In genomic region chr17:59371426-59372099, GRCh38 we compare ENCODE assay signal across 10 cellular contexts. TPM values are rescaled to one million over a fixed set of nuclear protein-coding genes. Genes with fewer than 3 reads are reported as not detected.
DNase-seq lines count a peak whose midpoint lies in the region; ATAC-seq and TF ChIP-seq lines count a peak whose summit lies in the region.
"Had no signal": no experiment of that assay in that cellular context is flagged by ENCODE, and none has a peak within 500 bp of the region (broad histone marks: within the 10 kb centered on the region; RNA-seq: fewer than 3 reads in every experiment).

No MANE protein-coding gene starts in this region.

- CTCF ChIA-PET in activated naive CD4-positive, alpha-beta T cell treated with anti-CD3 and anti-CD28 coated beads for 36 hours (lab: Charles Lee) = no interaction called here

- no peaks in the 10 kb centered on the region for H3K36me3 ChIP-seq in mucosa of stomach (ENCODE audit: control insufficient read depth, insufficient read depth, low read length)
- no peaks in the 10 kb centered on the region for H3K36me3 ChIP-seq in upper lobe of right lung

- H3K4me1 Mint-ChIP-seq in activated naive CD4-positive, alpha-beta T cell treated with anti-CD3 and anti-CD28 coated beads for 36 hours (ENCODE audit: low read depth) = peaks cover 82% of the 10 kb centered on the region
- peaks cover 91% of the 10 kb centered on the region for H3K4me1 Mint-ChIP-seq in dendritic cell treated with granulocyte-macrophage colony-stimulating factor and Interleukin-4, amounts not matched to agents 40 ng/mL and 50 ng/mL, for 4 days (ENCODE audit: low read depth)

- H3K4me3 ChIP-seq in mucosa of stomach (ENCODE audit: low read length) = no peak overlapping the region
- no peak overlapping the region for H3K4me3 ChIP-seq in upper lobe of right lung

- DNase-seq in activated naive CD4-positive, alpha-beta T cell treated with anti-CD3 and anti-CD28 coated beads for 36 hours = no peak
- DNase-seq in activated naive CD4-positive, alpha-beta T cell treated with anti-CD3 and anti-CD28 coated beads, Interleukin-2, amount 50 U/mL, for 16 hours = no peak
- DNase-seq in upper lobe of right lung = no peak
- DNase-seq in EL = no peak
- DNase-seq in NCI-H1694 treated with DMSO at 0.1 percent for 48 hours (lab: John Stamatoyannopoulos, UW) = no peak
- DNase-seq: SHP77 treated with DMSO at 0.1 percent for 48 hours; stimulated activated naive CD4-positive, alpha-beta T cell treated with Interleukin-2 at 50 U/mL for 16 hours had no signal

- H3K4me1 ChIP-seq in mucosa of stomach (ENCODE audit: control insufficient read depth, insufficient read depth, low read length) = peaks cover 90% of the 10 kb centered on the region
- H3K4me1 ChIP-seq in upper lobe of right lung = peaks cover 87% of the 10 kb centered on the region

- H3K9me3 ChIP-seq in mucosa of stomach (ENCODE audit: control insufficient read depth, low read length) (no peaks in the 10 kb centered on the region), upper lobe of right lung (no peaks in the 10 kb centered on the region)

- no peak for TF ChIP-seq CTCF in upper lobe of right lung (IDR thresholded peaks at IDR 0.05)

- intact Hi-C loops in activated naive CD4-positive, alpha-beta T cell treated with anti-CD3 and anti-CD28 coated beads for 36 hours (cut with micrococcal nuclease) = no loop called here
- intact Hi-C loops in dendritic cell treated with granulocyte-macrophage colony-stimulating factor and Interleukin-4, amounts not matched to agents 40 ng/mL and 50 ng/mL, for 4 days (cut with micrococcal nuclease) = loop anchor here (5.0 kb wide), 2 partner anchors 39 to 66 kb away; partner anchors contain the start of gene YPEL2
- intact Hi-C loops in upper lobe of right lung (cut with DNase I) = no loop called here

- H3K27ac ChIP-seq in upper lobe of right lung = peak overlapping the region; percentile 71

- no peaks in the 10 kb centered on the region for H3K9me3 Mint-ChIP-seq in activated naive CD4-positive, alpha-beta T cell treated with anti-CD3 and anti-CD28 coated beads for 36 hours
- no peaks in the 10 kb centered on the region for H3K9me3 Mint-ChIP-seq in dendritic cell treated with granulocyte-macrophage colony-stimulating factor and Interleukin-4, amounts not matched to agents 40 ng/mL and 50 ng/mL, for 4 days

- ATAC-seq in upper lobe of right lung = peak; percentile 34
- ATAC-seq in HG02642 (IDR thresholded peaks at IDR 0.05; ENCODE audit: poor library complexity, unreplicated experiment) = no peak

- H3K27me3 ChIP-seq in mucosa of stomach (ENCODE audit: control insufficient read depth, insufficient read depth, low read length) (no peaks in the 10 kb centered on the region), upper lobe of right lung (no peaks in the 10 kb centered on the region)

- H3K27me3 Mint-ChIP-seq in activated naive CD4-positive, alpha-beta T cell treated with anti-CD3 and anti-CD28 coated beads for 36 hours (ENCODE audit: low read depth) = no peaks in the 10 kb centered on the region
- no peaks in the 10 kb centered on the region for H3K27me3 Mint-ChIP-seq in dendritic cell treated with granulocyte-macrophage colony-stimulating factor and Interleukin-4, amounts not matched to agents 40 ng/mL and 50 ng/mL, for 4 days

- H3K9ac ChIP-seq in mucosa of stomach (ENCODE audit: low read length) = peak overlapping the region; percentile 50

- no peaks in the 10 kb centered on the region for H3K36me3 Mint-ChIP-seq in activated naive CD4-positive, alpha-beta T cell treated with anti-CD3 and anti-CD28 coated beads for 36 hours (ENCODE audit: low read depth)
- peaks cover 26% of the 10 kb centered on the region for H3K36me3 Mint-ChIP-seq in dendritic cell treated with granulocyte-macrophage colony-stimulating factor and Interleukin-4, amounts not matched to agents 40 ng/mL and 50 ng/mL, for 4 days (ENCODE audit: low read depth)

- H3K27ac Mint-ChIP-seq in activated naive CD4-positive, alpha-beta T cell treated with anti-CD3 and anti-CD28 coated beads for 36 hours = peak overlapping the region; percentile 14
- H3K27ac Mint-ChIP-seq in dendritic cell treated with granulocyte-macrophage colony-stimulating factor and Interleukin-4, amounts not matched to agents 40 ng/mL and 50 ng/mL, for 4 days = peak overlapping the region; percentile 88

- H3K4me3 Mint-ChIP-seq in activated naive CD4-positive, alpha-beta T cell treated with anti-CD3 and anti-CD28 coated beads for 36 hours = no peak overlapping the region
- H3K4me3 Mint-ChIP-seq in dendritic cell treated with granulocyte-macrophage colony-stimulating factor and Interleukin-4, amounts not matched to agents 40 ng/mL and 50 ng/mL, for 4 days = peak overlapping the region; percentile 40

RNA-seq across cellular contexts. Expression of gene YPEL2, which starts 40.1 kb away (rescaled TPM):
- total RNA-seq in activated naive CD4-positive, alpha-beta T cell treated with anti-CD3 and anti-CD28 coated beads for 36 hours = 1 to 10 TPM; 4.3 to 4.4 TPM
- 19.6 TPM for total RNA-seq in upper lobe of right lung
